In genomic region chr16:30774367-30775130, GRCh38 we compare ENCODE assay signal across 8 cellular contexts. TPM values are rescaled to one million over a fixed set of nuclear protein-coding genes. Genes with fewer than 3 reads are reported as not detected.
DNase-seq lines count a peak whose midpoint lies in the region; ATAC-seq, FAIRE-seq and TF ChIP-seq lines count a peak whose summit lies in the region.

No MANE protein-coding gene starts in this region.

- 43% methylated on average over 8 of the region's 8 CpGs for WGBS in prostate gland
- 54 to 62% (median 59%) methylated on average over 8 of the region's 8 CpGs for WGBS in small intestine, 3 donors

- H3K27me3 ChIP-seq in WERI-Rb-1 (ENCODE audit: insufficient read depth, low read depth, severe bottlenecking) (no peaks in the 10 kb centered on the region), prostate gland (replicated peaks; ENCODE audit: insufficient read depth) (no peaks in the 10 kb centered on the region), small intestine (ENCODE audit: control insufficient read depth in 2 of 2, insufficient read depth in 2 of 2, low read length in 2 of 2) (no peaks in the 10 kb centered on the region)

- H3K9me3 ChIP-seq in WERI-Rb-1 (ENCODE audit: severe bottlenecking) (no peaks in the 10 kb centered on the region), prostate gland (no peaks in the 10 kb centered on the region), small intestine (ENCODE audit: control insufficient read depth, low read depth) (no peaks in the 10 kb centered on the region)

- TF ChIP-seq CTCF in WERI-Rb-1 (IDR thresholded peaks at IDR 0.05; ENCODE audit: low read depth, low read length): no peak
- TF ChIP-seq CTCF in prostate gland (IDR thresholded peaks at IDR 0.05): no peak

- intact Hi-C loops in Right ventricle myocardium inferior (cut with DNase I): loop anchor here (5.0 kb wide), 1 partner anchor 38 kb away; no protein-coding TSS in a partner anchor
- intact Hi-C loops in prostate gland (cut with DNase I): loop anchor here (5.0 kb wide), 1 partner anchor 42 kb away; no protein-coding TSS in a partner anchor

- FAIRE-seq in small intestine (lab: Jason Lieb, UNC): no peak
- FAIRE-seq in GM12892 (lab: Jason Lieb, UNC): no peak

- DNase-seq in EH (ENCODE audit: low read depth) (peak; percentile 38), WERI-Rb-1 (no peak), Right ventricle myocardium inferior (ENCODE audit: missing footprints) (no peak), prostate gland (ENCODE audit: low spot score) (no peak), small intestine (no peak), GM12892 (ENCODE audit: insufficient read length) (no peak)

- peaks cover 52% of the 10 kb centered on the region for H3K36me3 ChIP-seq in WERI-Rb-1
- H3K36me3 ChIP-seq in prostate gland: peaks cover 4 to 12% of the 10 kb centered on the region in 2 donors
- peaks cover 8 to 25% of the 10 kb centered on the region in 2 donors for H3K36me3 ChIP-seq in small intestine (ENCODE audit: control insufficient read depth in 2 of 2, insufficient read depth in 2 of 2, low read length in 2 of 2)

- H3K4me3 ChIP-seq in WERI-Rb-1 (ENCODE audit: low read depth, low read length) (peak overlapping the region; percentile 51; the same call in 1 of the 2 replicates), prostate gland (peak overlapping the region; percentile 49 to 64), small intestine (ENCODE audit: low read depth in 1 of 2, low read length in 2 of 2) (peak overlapping the region in 1 of 2 donors; percentile 78)

- ATAC-seq in Right ventricle myocardium inferior (peak; percentile 18), GM18502 (IDR thresholded peaks at IDR 0.05; ENCODE audit: poor library complexity, unreplicated experiment) (no peak), HG03565 (IDR thresholded peaks at IDR 0.05; ENCODE audit: unreplicated experiment) (no peak)

- peak overlapping the region; percentile 80 for H3K27ac ChIP-seq in WERI-Rb-1
- peak overlapping the region; percentile 70 to 76 for H3K27ac ChIP-seq in prostate gland
- H3K27ac ChIP-seq in small intestine (ENCODE audit: low read depth in 1 of 2, low read length in 1 of 2): peak overlapping the region in 1 of 2 donors; percentile 81

- no peaks in the 10 kb centered on the region for H3K4me1 ChIP-seq in prostate gland (replicated peaks)
- peaks cover 0 to 5% of the 10 kb centered on the region in 2 donors for H3K4me1 ChIP-seq in small intestine (ENCODE audit: control insufficient read depth in 2 of 2, insufficient read depth in 1 of 2, low read depth in 1 of 2, low read length in 1 of 2)

- TF ChIP-seq POLR2A in prostate gland (IDR thresholded peaks at IDR 0.05) (no peak), GM12892 (IDR thresholded peaks at IDR 0.05; ENCODE audit: low read depth, low read length) (no peak)

RNA-seq across cellular contexts. Expression of gene RNF40, which starts 12.4 kb away (rescaled TPM):
- total RNA-seq in Right ventricle myocardium inferior (42.6 TPM), prostate gland (100 to 1,000 TPM in 1 of 2 donors, 10 to 100 TPM in 1; 89.9 to 113 TPM)
- 10 to 100 TPM; 55.9 to 59.3 (median 57.0) TPM for polyA plus RNA-seq in small intestine
- polyA plus RNA-seq in GM12892 (2012; ENCODE audit: missing spikeins): 32.1 TPM

RNA-seq across cellular contexts. Expression of gene ZNF629, which starts 12.5 kb away (rescaled TPM):
- 17.4 TPM for total RNA-seq in Right ventricle myocardium inferior
- total RNA-seq in prostate gland: 10 to 100 TPM; 17.9 to 24.0 TPM
- 1 to 10 TPM; 3.4 to 8.0 (median 3.5) TPM for polyA plus RNA-seq in small intestine
- 0.30 TPM for polyA plus RNA-seq in GM12892 (2012; ENCODE audit: missing spikeins)

RNA-seq across cellular contexts. Expression of gene CFAP119, which starts 12.7 kb away (rescaled TPM):
- total RNA-seq in Right ventricle myocardium inferior (0.89 TPM), prostate gland (10 to 100 TPM in 1 of 2 donors, 1 to 10 TPM in 1; 3.1 to 13.2 TPM)
- polyA plus RNA-seq in small intestine: 1 to 10 TPM; 2.4 to 6.5 (median 6.5) TPM
- polyA plus RNA-seq in GM12892 (2012; ENCODE audit: missing spikeins): 4.9 TPM

RNA-seq across cellular contexts. Expression of gene PHKG2, which starts 26.3 kb away (rescaled TPM):
- total RNA-seq in Right ventricle myocardium inferior (12.6 TPM), prostate gland (10 to 100 TPM; 37.2 to 45.2 TPM)
- 10 to 100 TPM; 31.2 to 46.5 (median 35.1) TPM for polyA plus RNA-seq in small intestine
- 24.4 TPM for polyA plus RNA-seq in GM12892 (2012; ENCODE audit: missing spikeins)
